Comparison of ENCODE assay signal across 13 cellular contexts in the genomic region with DNA sequence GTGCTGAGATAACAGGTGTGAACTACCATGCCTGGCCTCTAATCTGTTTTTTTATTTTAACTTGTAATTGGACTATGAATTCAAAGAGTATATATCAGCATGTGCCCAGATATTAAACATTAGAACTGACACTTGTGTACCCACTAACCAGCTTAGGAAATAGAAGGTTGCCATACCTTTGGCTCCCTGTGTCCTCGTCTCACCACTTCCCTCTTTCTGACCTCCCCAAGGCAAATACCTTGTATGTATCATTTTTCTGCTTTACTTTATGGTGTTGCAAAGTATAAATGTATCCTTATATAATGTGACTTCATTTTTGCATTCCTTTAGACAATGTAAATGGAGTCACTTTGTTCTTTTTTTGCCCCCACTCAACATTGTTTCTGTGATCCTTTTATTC. TPM values are rescaled to one million over a fixed set of nuclear protein-coding genes. Genes with fewer than 3 reads are reported as not detected.
DNase-seq lines count a peak whose midpoint lies in the region; ATAC-seq, FAIRE-seq and TF ChIP-seq lines count a peak whose summit lies in the region.
"Had no signal": no experiment of that assay in that cellular context is flagged by ENCODE, and none has a peak within 500 bp of the region (broad histone marks: within the 10 kb centered on the region; RNA-seq: fewer than 3 reads in every experiment).

No MANE protein-coding gene starts in this region.

- H3K9me3 ChIP-seq in T-helper 17 cell (ENCODE audit: control insufficient read depth, low read length, poor library complexity, severe bottlenecking), result no peaks in the 10 kb centered on the region
- H3K9me3 ChIP-seq in pancreas, result no peaks in the 10 kb centered on the region
- H3K9me3 ChIP-seq: adrenal gland, colonic mucosa, left lung had no signal

- no peak for ATAC-seq in activated T-cell treated with anti-CD3 and anti-CD28 coated beads, Interleukin-2, amount 50 U/mL, for 72 hours (replicated peaks in 1 of 2)
- no peak for ATAC-seq in T-helper 17 cell
- ATAC-seq in stimulated activated memory B cell treated with anti-CD40 and anti-IgM and Interleukin-4, amounts not matched to agents 10 μg/mL and 1 μg/mL and 100 μg/mL, for 72 hours, result no peak
- no peak for ATAC-seq in pancreas
- ATAC-seq: esophagus mucosa had no signal

- 41 to 62% methylated on average over 1 of the region's 1 CpG for WGBS in pancreas, 2 donors

- H3K27ac ChIP-seq in pancreas, result peak overlapping the region in 1 of 4 donors; percentile 14
- H3K27ac ChIP-seq: colonic mucosa, left lung had no signal

- H3K36me3 Mint-ChIP-seq in activated T-cell treated with anti-CD3 and anti-CD28 coated beads, Interleukin-2, amount 50 U/mL, for 72 hours (ENCODE audit: insufficient read depth in 2 of 2), result peaks cover 4 to 13% of the 10 kb centered on the region in 2 donors
- H3K36me3 Mint-ChIP-seq in T-helper 17 cell (ENCODE audit: low read depth) (peaks cover 5% of the 10 kb centered on the region), glutamatergic neuron (ENCODE audit: unreplicated experiment) (peaks cover 15% of the 10 kb centered on the region)
- peaks cover 32% of the 10 kb centered on the region for H3K36me3 Mint-ChIP-seq in stimulated activated memory B cell treated with anti-CD40 and anti-IgM and Interleukin-4, amounts not matched to agents 10 μg/mL and 1 μg/mL and 100 μg/mL, for 72 hours

- no peak for FAIRE-seq in pancreas (lab: Jason Lieb, UNC)

- H3K36me3 ChIP-seq in pancreas, result no peaks in the 10 kb centered on the region
- H3K36me3 ChIP-seq: adrenal gland, colonic mucosa had no signal

- no peak overlapping the region for H3K4me3 ChIP-seq in pancreas
- H3K4me3 ChIP-seq: adrenal gland, colonic mucosa, left lung had no signal

- no peak for DNase-seq in activated T-cell treated with anti-CD3 and anti-CD28 coated beads, Interleukin-2, amount 50 U/mL, for 72 hours
- DNase-seq in activated T-cell treated with anti-CD3 and anti-CD28 coated beads for 4 hours, result no peak
- no peak for DNase-seq in T-helper 17 cell
- DNase-seq in glutamatergic neuron, result no peak
- DNase-seq in pancreas, result no peak
- no peak for DNase-seq in head of caudate nucleus
- DNase-seq in NCI-H2227 (lab: John Stamatoyannopoulos, UW; ENCODE audit: unreplicated experiment), result no peak
- DNase-seq: colonic mucosa, DMS153, left lung had no signal

- H3K27me3 Mint-ChIP-seq in activated T-cell treated with anti-CD3 and anti-CD28 coated beads, Interleukin-2, amount 50 U/mL, for 72 hours (ENCODE audit: low read depth), result no peaks in the 10 kb centered on the region
- no peaks in the 10 kb centered on the region for H3K27me3 Mint-ChIP-seq in T-helper 17 cell
- H3K27me3 Mint-ChIP-seq in glutamatergic neuron (ENCODE audit: unreplicated experiment), result peaks cover 2% of the 10 kb centered on the region
- H3K27me3 Mint-ChIP-seq in stimulated activated memory B cell treated with anti-CD40 and anti-IgM and Interleukin-4, amounts not matched to agents 10 μg/mL and 1 μg/mL and 100 μg/mL, for 72 hours, result no peaks in the 10 kb centered on the region

- H3K9me3 Mint-ChIP-seq in activated T-cell treated with anti-CD3 and anti-CD28 coated beads, Interleukin-2, amount 50 U/mL, for 72 hours, result no peaks in the 10 kb centered on the region
- H3K9me3 Mint-ChIP-seq in glutamatergic neuron (ENCODE audit: unreplicated experiment), result peaks cover 8% of the 10 kb centered on the region
- H3K9me3 Mint-ChIP-seq in stimulated activated memory B cell treated with anti-CD40 and anti-IgM and Interleukin-4, amounts not matched to agents 10 μg/mL and 1 μg/mL and 100 μg/mL, for 72 hours, result no peaks in the 10 kb centered on the region

- TF ChIP-seq CTCF in glutamatergic neuron (IDR thresholded peaks at IDR 0.05; ENCODE audit: partially characterized antibody, unreplicated experiment) (no peak), pancreas (IDR thresholded peaks at IDR 0.05) (no peak)

- peak overlapping the region; percentile 63 for H3K27ac Mint-ChIP-seq in activated T-cell treated with anti-CD3 and anti-CD28 coated beads, Interleukin-2, amount 50 U/mL, for 72 hours
- H3K27ac Mint-ChIP-seq in T-helper 17 cell, result peak overlapping the region; percentile 74
- peak overlapping the region; percentile 81 for H3K27ac Mint-ChIP-seq in glutamatergic neuron (ENCODE audit: unreplicated experiment)
- peak overlapping the region; percentile 58 for H3K27ac Mint-ChIP-seq in stimulated activated memory B cell treated with anti-CD40 and anti-IgM and Interleukin-4, amounts not matched to agents 10 μg/mL and 1 μg/mL and 100 μg/mL, for 72 hours

- H3K4me1 ChIP-seq in pancreas, result peaks cover 16 to 40% (median 32%) of the 10 kb centered on the region in 3 donors

- no peaks in the 10 kb centered on the region for H3K27me3 ChIP-seq in pancreas
- H3K27me3 ChIP-seq: adrenal gland, colonic mucosa, left lung had no signal

- intact Hi-C loops in pancreas (cut with DNase I), result no loop called here
- intact Hi-C loops in head of caudate nucleus (cut with DNase I), result no loop called here

- H3K4me3 Mint-ChIP-seq in activated T-cell treated with anti-CD3 and anti-CD28 coated beads, Interleukin-2, amount 50 U/mL, for 72 hours, result peak overlapping the region; percentile 78 to 80
- peak overlapping the region; percentile 89 for H3K4me3 Mint-ChIP-seq in T-helper 17 cell
- H3K4me3 Mint-ChIP-seq in glutamatergic neuron (ENCODE audit: unreplicated experiment), result peak overlapping the region; percentile 51
- H3K4me3 Mint-ChIP-seq in stimulated activated memory B cell treated with anti-CD40 and anti-IgM and Interleukin-4, amounts not matched to agents 10 μg/mL and 1 μg/mL and 100 μg/mL, for 72 hours, result peak overlapping the region; percentile 3

- H3K4me1 Mint-ChIP-seq in activated T-cell treated with anti-CD3 and anti-CD28 coated beads, Interleukin-2, amount 50 U/mL, for 72 hours (ENCODE audit: low read depth), result peaks cover 94% of the 10 kb centered on the region
- H3K4me1 Mint-ChIP-seq in T-helper 17 cell, result peaks cover 79% of the 10 kb centered on the region
- peaks cover 41% of the 10 kb centered on the region for H3K4me1 Mint-ChIP-seq in glutamatergic neuron (ENCODE audit: low read depth, unreplicated experiment)
- peaks cover 91% of the 10 kb centered on the region for H3K4me1 Mint-ChIP-seq in stimulated activated memory B cell treated with anti-CD40 and anti-IgM and Interleukin-4, amounts not matched to agents 10 μg/mL and 1 μg/mL and 100 μg/mL, for 72 hours

RNA-seq across cellular contexts. Expression of a gene that starts 9.1 kb away (rescaled TPM):
- total RNA-seq in activated T-cell treated with anti-CD3 and anti-CD28 coated beads, Interleukin-2, amount 50 U/mL, for 72 hours, result 100 to 1,000 TPM; 111 to 128 TPM
- 100 to 1,000 TPM; 134 to 136 TPM for total RNA-seq in T-helper 17 cell
- 312 TPM for total RNA-seq in glutamatergic neuron (ENCODE audit: unreplicated experiment)
- 10 to 100 TPM; 32.5 to 56.0 (median 35.7) TPM for total RNA-seq in pancreas
- 10 to 100 TPM; 19.5 to 28.9 TPM for polyA plus RNA-seq in pancreas

Comparison
In these comparisons a context has a peak if more than half of its experiments do, and no peak if none do; other contexts are left out.
1. H3K4me3 Mint-ChIP-seq: peak in every context shown above with its lines; median percentile 89 in T-helper 17 cell; 79 in activated T-cell treated with anti-CD3 and anti-CD28 coated beads, Interleukin-2, amount 50 U/mL, for 72 hours; 51 in glutamatergic neuron; 3 in stimulated activated memory B cell treated with anti-CD40 and anti-IgM and Interleukin-4, amounts not matched to agents 10 μg/mL and 1 μg/mL and 100 μg/mL, for 72 hours.